Comparison of ENCODE assay signal across 8 cellular contexts in genomic region chr6:167215429-167216250, GRCh38. TPM values are rescaled to one million over a fixed set of nuclear protein-coding genes. Genes with fewer than 3 reads are reported as not detected.
"Had no signal": no experiment of that assay in that cellular context is flagged by ENCODE, and none has a peak within 500 bp of the region (broad histone marks: within the 10 kb centered on the region; RNA-seq: fewer than 3 reads in every experiment).

No MANE protein-coding gene starts in this region.

RNA-seq across cellular contexts. Expression of gene GPR31, which starts 57.9 kb away (rescaled TPM):
- total RNA-seq: activated CD4-positive, alpha-beta memory T cell treated with anti-CD3 and anti-CD28 coated beads, Interleukin-2, amount 10 ng/mL, durations not matched to agents 7 days and 5 days; activated CD8-positive, alpha-beta memory T cell treated with anti-CD3 and anti-CD28 coated beads, Interleukin-2, amount 10 ng/mL, durations not matched to agents 7 days and 5 days; bronchial epithelial cell; LHCN-M2; RPMI7951; SJCRH30; T-helper 1 cell treated with Interleukin-12 subunit alpha and Interleukin-12 subunit beta and Interleukin-4 antibody, amounts not matched to agents 30 ng/mL and 1 ng/mL, for 36 hours; T-helper 2 cell treated with Interferon-gamma antibody and Interleukin-4, amounts not matched to agents 100 ng/mL and 5 ng/mL, for 36 hours had no signal
